ENCODE assay signal across 31 cellular contexts in genomic region chr9:88319936-88320747, GRCh38.
DNase-seq lines count a peak whose midpoint lies in the region; ATAC-seq and TF ChIP-seq lines count a peak whose summit lies in the region.
"Had no signal": no experiment of that assay in that cellular context is flagged by ENCODE, and none has a peak within 500 bp of the region (broad histone marks: within the 10 kb centered on the region; RNA-seq: fewer than 3 reads in every experiment).

No MANE protein-coding gene starts in this region.

- peak overlapping the region; percentile 96 for H2AK5ac ChIP-seq in IMR-90 (ENCODE audit: low read depth, low read length)

- H4K91ac ChIP-seq in IMR-90 (ENCODE audit: insufficient read depth, low read depth, low read length): peak overlapping the region; percentile 93

- peak overlapping the region; percentile 39 for H3K27ac Mint-ChIP-seq in activated CD8-positive, alpha-beta memory T cell treated with anti-CD3 and anti-CD28 coated beads, Interleukin-2, amount 10 ng/mL, durations not matched to agents 7 days and 5 days
- no peak overlapping the region for H3K27ac Mint-ChIP-seq in activated naive CD4-positive, alpha-beta T cell treated with anti-CD3 and anti-CD28 coated beads, Interleukin-2, amount 10 ng/mL, durations not matched to agents 7 days and 5 days
- H3K27ac Mint-ChIP-seq: activated CD4-positive, alpha-beta T cell treated with anti-CD3 and anti-CD28 coated beads, Interleukin-2, amount 10 ng/mL, durations not matched to agents 24 days and 14 days; memory B cell; stimulated activated naive CD8-positive, alpha-beta T cell treated with anti-CD3 and anti-CD28 coated beads, Interleukin-15, Interleukin-2, amounts not matched to agents 100 ng/mL and 50 ng/mL, for 24 hours; T-helper 1 cell treated with Interleukin-12 subunit alpha and Interleukin-12 subunit beta and Interleukin-4 antibody, amounts not matched to agents 30 μg/mL and 1 μg/mL, for 36 hours had no signal

- TF ChIP-seq CTCF in IMR-90 (conservative IDR thresholded peaks at IDR 0.05; ENCODE audit: low read depth, low read length): no peak
- TF ChIP-seq CTCF in fibroblast of lung (conservative IDR thresholded peaks at IDR 0.05 in 1 of 2, IDR thresholded peaks at IDR 0.05 in 1 of 2; ENCODE audit: low read depth in 1 of 2, low read length in 2 of 2): no peak
- TF ChIP-seq CTCF in heart right ventricle (IDR thresholded peaks at IDR 0.05): no peak

- TF ChIP-seq RAD21 in IMR-90 (IDR thresholded peaks at IDR 0.05; ENCODE audit: low read length): no peak

- H3K9me1 ChIP-seq in IMR-90 (ENCODE audit: insufficient read depth, low read length): peaks cover 13% of the 10 kb centered on the region; the same call in 1 of the 2 replicates

- H3K9me3 Mint-ChIP-seq in activated CD8-positive, alpha-beta memory T cell treated with anti-CD3 and anti-CD28 coated beads, Interleukin-2, amount 10 ng/mL, durations not matched to agents 7 days and 5 days (ENCODE audit: low read depth): no peaks in the 10 kb centered on the region
- H3K9me3 Mint-ChIP-seq in activated naive CD4-positive, alpha-beta T cell treated with anti-CD3 and anti-CD28 coated beads, Interleukin-2, amount 10 ng/mL, durations not matched to agents 7 days and 5 days: peaks cover 5% of the 10 kb centered on the region
- H3K9me3 Mint-ChIP-seq: memory B cell; stimulated activated naive CD8-positive, alpha-beta T cell treated with anti-CD3 and anti-CD28 coated beads, Interleukin-15, Interleukin-2, amounts not matched to agents 100 ng/mL and 50 ng/mL, for 24 hours had no signal

- H3K9ac ChIP-seq in IMR-90 (ENCODE audit: low read depth, low read length) (no peak overlapping the region), fibroblast of lung (ENCODE audit: insufficient read depth, low read length) (no peak overlapping the region)

- H3K23ac ChIP-seq in IMR-90 (ENCODE audit: low read depth, low read length): peak overlapping the region; percentile 51; the same call in 1 of the 2 replicates

- peak overlapping the region; percentile 75 for H2AK9ac ChIP-seq in IMR-90 (replicated peaks; ENCODE audit: low read depth, low read length, poor library complexity)

- in situ Hi-C loops in IMR-90 (cut with MboI; ENCODE audit: low sequenced_read_pairs): no loop called here

- H3K4me3 ChIP-seq in IMR-90 (ENCODE audit: insufficient read depth, low read depth, low read length) (no peak overlapping the region), fibroblast of lung (replicated peaks in 1 of 4; ENCODE audit: control extremely low read depth in 1 of 4, insufficient read depth in 1 of 4, low read depth in 3 of 4, low read length in 4 of 4) (no peak overlapping the region), heart right ventricle (no peak overlapping the region)
- H3K4me3 ChIP-seq: A549, cardiac muscle cell, MG63, Peyer's patch, SJCRH30, tibial nerve had no signal

- peak overlapping the region; percentile 56; the same call in 1 of the 2 replicates for H3K14ac ChIP-seq in IMR-90 (replicated peaks; ENCODE audit: low read depth, low read length)

- DNase-seq in activated CD8-positive, alpha-beta memory T cell treated with anti-CD3 and anti-CD28 coated beads, Interleukin-2, amount 10 ng/mL, durations not matched to agents 7 days and 5 days: no peak
- DNase-seq in activated CD8-positive, alpha-beta memory T cell treated with anti-CD3 and anti-CD28 coated beads, Interleukin-2, amount 50 U/mL, for 4 hours: no peak
- DNase-seq in IMR-90: peak; percentile 46
- DNase-seq in fibroblast of lung (ENCODE audit: low read depth in 2 of 2): peak; percentile 12 to 13
- no peak for DNase-seq in activated naive CD4-positive, alpha-beta T cell treated with anti-CD3 and anti-CD28 coated beads, Interleukin-2, amount 10 ng/mL, durations not matched to agents 7 days and 5 days
- no peak for DNase-seq in heart right ventricle
- DNase-seq: activated CD4-positive, alpha-beta T cell treated with anti-CD3 and anti-CD28 coated beads, Interleukin-2, amount 10 ng/mL, durations not matched to agents 24 days and 14 days; activated T-cell treated with anti-CD3 and anti-CD28 coated beads for 4 hours; amygdala; dermis blood vessel endothelial cell; left colon; MG63; NCI-H1417 treated with DMSO at 0.1 percent for 48 hours; NCI-H2107; NK-92 treated with Interleukin-12 subunit alpha and Interleukin-12 subunit beta, amount 100 ng/mL, for 24 hours; occipital lobe; Peyer's patch; retina; SJCRH30; stimulated activated CD4-positive, alpha-beta T cell treated with anti-CD3 and anti-CD28 coated beads, Interleukin-4, amount 100 ng/mL, for 24 hours had no signal

- WGBS in IMR-90 (ENCODE audit: extremely low coverage in 2 of 2, insufficient read length in 1 of 2), 2 experiments: 90% methylated on average over 2 of the region's 6 CpGs; no CpG with 5 or more reads in 1 of the 2 experiments
- 82 to 89% methylated on average over 6 of the region's 6 CpGs for WGBS in heart right ventricle, 2 donors

- H3K79me1 ChIP-seq in IMR-90 (ENCODE audit: low read depth in 1 of 2, low read length in 2 of 2): no peaks in the 10 kb centered on the region

- POLR2A ChIA-PET in IMR-90 (lab: Charles Lee; ENCODE audit: unreplicated experiment): no interaction called here

- TF ChIP-seq POLR2A in IMR-90 (IDR thresholded peaks at IDR 0.05; ENCODE audit: low read depth, low read length): no peak

- H3K4me1 Mint-ChIP-seq in activated CD8-positive, alpha-beta memory T cell treated with anti-CD3 and anti-CD28 coated beads, Interleukin-2, amount 10 ng/mL, durations not matched to agents 7 days and 5 days: peaks cover 49% of the 10 kb centered on the region
- peaks cover 52% of the 10 kb centered on the region for H3K4me1 Mint-ChIP-seq in activated naive CD4-positive, alpha-beta T cell treated with anti-CD3 and anti-CD28 coated beads, Interleukin-2, amount 10 ng/mL, durations not matched to agents 7 days and 5 days

- H2AFZ ChIP-seq in IMR-90 (replicated peaks; ENCODE audit: low read length, poor library complexity) (peak overlapping the region; percentile 83), fibroblast of lung (ENCODE audit: low read length) (no peak overlapping the region)

- H3K27ac ChIP-seq in IMR-90 (ENCODE audit: insufficient read depth, low read length) (peak overlapping the region; percentile 25), fibroblast of lung (ENCODE audit: insufficient read depth, low read length) (no peak overlapping the region), heart right ventricle (no peak overlapping the region)
- H3K27ac ChIP-seq: A549, C4-2B, cardiac muscle cell, HL-60, Peyer's patch, SJCRH30, tibial nerve, VCaP had no signal

- no TSS peak for BruUV-seq in IMR-90 (replicated peaks; lab: Mats Ljungman, UMichigan)

- intact Hi-C loops in IMR-90 (cut with micrococcal nuclease): no loop called here
- intact Hi-C loops in heart right ventricle (cut with DNase I): no loop called here

- peak overlapping the region; percentile 28; the same call in 1 of the 2 replicates for H4K5ac ChIP-seq in IMR-90 (ENCODE audit: low read depth, low read length)

- ATAC-seq in activated CD8-positive, alpha-beta memory T cell treated with anti-CD3 and anti-CD28 coated beads, Interleukin-2, amount 10 ng/mL, durations not matched to agents 7 days and 5 days: no peak
- ATAC-seq in IMR-90 (ENCODE audit: low read depth) (peak; percentile 96), HG02885 (IDR thresholded peaks at IDR 0.05; ENCODE audit: poor library complexity, unreplicated experiment) (no peak), heart right ventricle (no peak), GM19452 (IDR thresholded peaks at IDR 0.05; ENCODE audit: unreplicated experiment) (no peak)
- ATAC-seq: A549, left colon had no signal

- CTCF ChIA-PET in activated CD8-positive, alpha-beta memory T cell treated with anti-CD3 and anti-CD28 coated beads, Interleukin-2, amount 10 ng/mL, durations not matched to agents 7 days and 5 days (lab: Charles Lee): interaction anchor here (0.7 to 1.8 kb wide), 3 partner anchors 8 to 26 kb away, joined by 3 to 8 read pairs (median 3); no protein-coding TSS in a partner anchor
- CTCF ChIA-PET in IMR-90 (lab: Yijun Ruan, JAX): no interaction called here
- CTCF ChIA-PET in activated naive CD4-positive, alpha-beta T cell treated with anti-CD3 and anti-CD28 coated beads, Interleukin-2, amount 10 ng/mL, durations not matched to agents 7 days and 5 days (lab: Charles Lee): no interaction called here

- H3K4me3 Mint-ChIP-seq in activated CD8-positive, alpha-beta memory T cell treated with anti-CD3 and anti-CD28 coated beads, Interleukin-2, amount 10 ng/mL, durations not matched to agents 7 days and 5 days: no peak overlapping the region
- no peak overlapping the region for H3K4me3 Mint-ChIP-seq in activated naive CD4-positive, alpha-beta T cell treated with anti-CD3 and anti-CD28 coated beads, Interleukin-2, amount 10 ng/mL, durations not matched to agents 7 days and 5 days
- H3K4me3 Mint-ChIP-seq: activated CD4-positive, alpha-beta T cell treated with anti-CD3 and anti-CD28 coated beads, Interleukin-2, amount 10 ng/mL, durations not matched to agents 24 days and 14 days; memory B cell; stimulated activated naive CD8-positive, alpha-beta T cell treated with anti-CD3 and anti-CD28 coated beads, Interleukin-15, Interleukin-2, amounts not matched to agents 100 ng/mL and 50 ng/mL, for 24 hours; T-helper 1 cell treated with Interleukin-12 subunit alpha and Interleukin-12 subunit beta and Interleukin-4 antibody, amounts not matched to agents 30 μg/mL and 1 μg/mL, for 36 hours had no signal

- peaks cover 17% of the 10 kb centered on the region for H3K36me3 Mint-ChIP-seq in activated CD8-positive, alpha-beta memory T cell treated with anti-CD3 and anti-CD28 coated beads, Interleukin-2, amount 10 ng/mL, durations not matched to agents 7 days and 5 days
- H3K36me3 Mint-ChIP-seq in activated naive CD4-positive, alpha-beta T cell treated with anti-CD3 and anti-CD28 coated beads, Interleukin-2, amount 10 ng/mL, durations not matched to agents 7 days and 5 days: peaks cover 11% of the 10 kb centered on the region
- H3K36me3 Mint-ChIP-seq: memory B cell had no signal

- no peaks in the 10 kb centered on the region for H4K20me1 ChIP-seq in IMR-90 (ENCODE audit: insufficient read depth, low read length)
- H4K20me1 ChIP-seq in fibroblast of lung (ENCODE audit: control insufficient read depth, extremely low read depth, insufficient read depth, low read length): no peaks in the 10 kb centered on the region

- no peaks in the 10 kb centered on the region for H3K79me2 ChIP-seq in fibroblast of lung (ENCODE audit: control insufficient read depth, insufficient read depth, low read length)

- peak overlapping the region; percentile 58; the same call in 1 of the 2 replicates for H3K18ac ChIP-seq in IMR-90 (ENCODE audit: low read depth, low read length)

- peak overlapping the region; percentile 68; the same call in 1 of the 3 replicates for H2BK15ac ChIP-seq in IMR-90 (ENCODE audit: low read depth, low read length)

- H2BK20ac ChIP-seq in IMR-90 (ENCODE audit: low read depth, low read length): peak overlapping the region; percentile 88

- H2BK5ac ChIP-seq in IMR-90 (ENCODE audit: low read depth, low read length, poor library complexity, severe bottlenecking): peak overlapping the region; percentile 43

- dilution Hi-C loops in IMR-90 (cut with HindIII; ENCODE audit: low sequenced_read_pairs, unreplicated experiment): no loop called here

- H3K4me1 ChIP-seq in IMR-90 (ENCODE audit: control insufficient read depth, insufficient read depth, low read length) (peaks cover 6% of the 10 kb centered on the region), fibroblast of lung (ENCODE audit: control insufficient read depth, extremely low read depth, insufficient read depth, low read length) (no peaks in the 10 kb centered on the region), heart right ventricle (peaks cover 0 to 14% (median 0%) of the 10 kb centered on the region in 9 donors)
- H3K4me1 ChIP-seq: A549, Peyer's patch, tibial nerve had no signal

- H3K4ac ChIP-seq in IMR-90 (ENCODE audit: low read depth, low read length): peak overlapping the region; percentile 86

- H3K27me3 Mint-ChIP-seq in activated CD8-positive, alpha-beta memory T cell treated with anti-CD3 and anti-CD28 coated beads, Interleukin-2, amount 10 ng/mL, durations not matched to agents 7 days and 5 days: no peaks in the 10 kb centered on the region
- H3K27me3 Mint-ChIP-seq in activated naive CD4-positive, alpha-beta T cell treated with anti-CD3 and anti-CD28 coated beads, Interleukin-2, amount 10 ng/mL, durations not matched to agents 7 days and 5 days: peaks cover 4% of the 10 kb centered on the region
- H3K27me3 Mint-ChIP-seq: activated CD4-positive, alpha-beta T cell treated with anti-CD3 and anti-CD28 coated beads, Interleukin-2, amount 10 ng/mL, durations not matched to agents 24 days and 14 days; stimulated activated naive CD8-positive, alpha-beta T cell treated with anti-CD3 and anti-CD28 coated beads, Interleukin-15, Interleukin-2, amounts not matched to agents 100 ng/mL and 50 ng/mL, for 24 hours had no signal

- H4K8ac ChIP-seq in IMR-90 (ENCODE audit: low read depth in 2 of 2, low read length in 2 of 2): peak overlapping the region; percentile 60 to 66; a peak in 3 of 4 replicates

- H3K56ac ChIP-seq in IMR-90 (ENCODE audit: extremely low read depth, insufficient read depth, low read length): peak overlapping the region; percentile 21; the same call in 1 of the 2 replicates

- H3K27me3 ChIP-seq in IMR-90 (ENCODE audit: control insufficient read depth, insufficient read depth, low read length) (no peaks in the 10 kb centered on the region), fibroblast of lung (ENCODE audit: control insufficient read depth, insufficient read depth, low read length) (no peaks in the 10 kb centered on the region), heart right ventricle (no peaks in the 10 kb centered on the region)
- H3K27me3 ChIP-seq: cardiac muscle cell, MG63, Peyer's patch, SJCRH30, tibial nerve had no signal

- no peaks in the 10 kb centered on the region for H3K36me3 ChIP-seq in IMR-90 (ENCODE audit: control insufficient read depth, insufficient read depth, low read length)
- no peaks in the 10 kb centered on the region for H3K36me3 ChIP-seq in fibroblast of lung (ENCODE audit: control insufficient read depth, insufficient read depth, low read length)
- no peaks in the 10 kb centered on the region for H3K36me3 ChIP-seq in heart right ventricle
- H3K36me3 ChIP-seq: cardiac muscle cell, MG63, Peyer's patch, SJCRH30, tibial nerve had no signal

- H2BK120ac ChIP-seq in IMR-90 (ENCODE audit: low read depth, low read length): peak overlapping the region; percentile 90

- H3K4me2 ChIP-seq in IMR-90 (ENCODE audit: low read depth, low read length) (0 out of 2 replicates have a peak overlapping the region, but pooled peaks have one; percentile 7), fibroblast of lung (ENCODE audit: extremely low read depth, insufficient read depth, low read length) (no peak overlapping the region)
- H3K4me2 ChIP-seq: A549 had no signal

- H3K9me3 ChIP-seq in IMR-90 (ENCODE audit: control insufficient read depth, insufficient read depth, low read length) (no peaks in the 10 kb centered on the region), fibroblast of lung (ENCODE audit: control insufficient read depth, insufficient read depth, low read depth, low read length) (no peaks in the 10 kb centered on the region), heart right ventricle (no peaks in the 10 kb centered on the region)
- H3K9me3 ChIP-seq: A549, MG63, Peyer's patch, SJCRH30, tibial nerve had no signal

Comparison
In these comparisons a context has a peak if more than half of its experiments do, and no peak if none do; other contexts are left out.
1. DNase-seq: peak in IMR-90 (single experiment) and fibroblast of lung (2 of 2); none in activated CD8-positive, alpha-beta memory T cell treated with anti-CD3 and anti-CD28 coated beads, Interleukin-2, amount 10 ng/mL, durations not matched to agents 7 days and 5 days (single experiment), activated CD8-positive, alpha-beta memory T cell treated with anti-CD3 and anti-CD28 coated beads, Interleukin-2, amount 50 U/mL, for 4 hours (single experiment), activated naive CD4-positive, alpha-beta T cell treated with anti-CD3 and anti-CD28 coated beads, Interleukin-2, amount 10 ng/mL, durations not matched to agents 7 days and 5 days (single experiment) and heart right ventricle (0 of 2).